ENCODE assay signal across 17 cellular contexts in genomic region chr2:101148777-101149176, GRCh38. TPM values are rescaled to one million over a fixed set of nuclear protein-coding genes. Genes with fewer than 3 reads are reported as not detected.
DNase-seq lines count a peak whose midpoint lies in the region; TF ChIP-seq lines count a peak whose summit lies in the region.
"Had no signal": no experiment of that assay in that cellular context is flagged by ENCODE, and none has a peak within 500 bp of the region (broad histone marks: within the 10 kb centered on the region; RNA-seq: fewer than 3 reads in every experiment).

No MANE protein-coding gene starts in this region.

- in situ Hi-C loops in mammary epithelial cell (cut with MboI; ENCODE audit: low sequenced_read_pairs in 2 of 2), result no loop called here

- H3F3A ChIP-seq in neural progenitor cell (ENCODE audit: low read depth), result peaks cover 27% of the 10 kb centered on the region

- peaks cover 6 to 71% (median 22%) of the 10 kb centered on the region in 11 experiments; a peak in 18 of 22 replicates for H4K20me1 ChIP-seq in BLaER1 treated with 17β-estradiol and CSF1 and Interleukin-3, amounts not matched to agents 10 nM and 100 nM
- H4K20me1 ChIP-seq in mammary epithelial cell (ENCODE audit: insufficient read depth, low read length) (no peaks in the 10 kb centered on the region), neural progenitor cell (ENCODE audit: low read depth) (peaks cover 25% of the 10 kb centered on the region)

- no peaks in the 10 kb centered on the region for H3K9me3 ChIP-seq in BLaER1 treated with 17β-estradiol and CSF1 and Interleukin-3, amounts not matched to agents 10 nM and 100 nM (replicated peaks in 1 of 11)
- no peaks in the 10 kb centered on the region for H3K9me3 ChIP-seq in MG63
- H3K9me3 ChIP-seq in mammary epithelial cell (replicated peaks; ENCODE audit: insufficient read depth, low read length), result no peaks in the 10 kb centered on the region
- H3K9me3 ChIP-seq in neural progenitor cell (ENCODE audit: low read depth), result no peaks in the 10 kb centered on the region
- no peaks in the 10 kb centered on the region for H3K9me3 ChIP-seq in ascending aorta

- peak overlapping the region; percentile 5 to 99 (median 48); a peak in 18 of 22 replicates for H3K4me2 ChIP-seq in BLaER1 treated with 17β-estradiol and CSF1 and Interleukin-3, amounts not matched to agents 10 nM and 100 nM
- peak overlapping the region; percentile 6 for H3K4me2 ChIP-seq in mammary epithelial cell (ENCODE audit: insufficient read depth, low read depth, low read length)
- no peak overlapping the region for H3K4me2 ChIP-seq in neural progenitor cell

- H2AFZ ChIP-seq in mammary epithelial cell (ENCODE audit: low read depth, low read length), result no peak overlapping the region
- no peak overlapping the region for H2AFZ ChIP-seq in neural progenitor cell (replicated peaks)

- dilution Hi-C loops in mammary epithelial cell (cut with HindIII; ENCODE audit: low sequenced_read_pairs), result no loop called here

- H3K27ac ChIP-seq in BLaER1 treated with 17β-estradiol and CSF1 and Interleukin-3, amounts not matched to agents 10 nM and 100 nM, result no peak overlapping the region
- no peak overlapping the region for H3K27ac ChIP-seq in mammary epithelial cell (ENCODE audit: insufficient read depth, low read depth, low read length)
- no peak overlapping the region for H3K27ac ChIP-seq in neural progenitor cell
- H3K27ac ChIP-seq in ascending aorta, result no peak overlapping the region

- TF ChIP-seq CTCF in mammary epithelial cell (conservative IDR thresholded peaks at IDR 0.05 in 1 of 2, IDR thresholded peaks at IDR 0.05 in 1 of 2; ENCODE audit: extremely low read depth in 1 of 2, insufficient read depth in 1 of 2, low read depth in 1 of 2, low read length in 2 of 2) (no peak), neural progenitor cell (IDR thresholded peaks at IDR 0.05) (no peak), mesothelial cell of epicardium (IDR thresholded peaks at IDR 0.05; ENCODE audit: unreplicated experiment) (no peak), ascending aorta (IDR thresholded peaks at IDR 0.05) (no peak)

- intact Hi-C loops in mammary epithelial cell (cut with micrococcal nuclease) (loop anchor here (1.0 kb wide), 1 partner anchor 35 kb away; no protein-coding TSS in a partner anchor), ascending aorta (cut with DNase I) (no loop called here)

- H3K36me3 ChIP-seq in BLaER1 treated with 17β-estradiol and CSF1 and Interleukin-3, amounts not matched to agents 10 nM and 100 nM, result peaks cover 0 to 11% (median 0%) of the 10 kb centered on the region in 11 experiments; a peak in 1 of 22 replicates
- peaks cover 7% of the 10 kb centered on the region for H3K36me3 ChIP-seq in MG63
- no peaks in the 10 kb centered on the region for H3K36me3 ChIP-seq in mammary epithelial cell (ENCODE audit: insufficient read depth, low read length)
- no peaks in the 10 kb centered on the region for H3K36me3 ChIP-seq in neural progenitor cell
- no peaks in the 10 kb centered on the region for H3K36me3 ChIP-seq in ascending aorta

- no peaks in the 10 kb centered on the region for H3K9me3 Mint-ChIP-seq in neural progenitor cell
- no peaks in the 10 kb centered on the region for H3K9me3 Mint-ChIP-seq in mesothelial cell of epicardium
- H3K9me3 Mint-ChIP-seq: activated CD4-positive, alpha-beta memory T cell treated with anti-CD3 and anti-CD28 coated beads for 36 hours; IgD-negative memory B cell had no signal

- peak overlapping the region in 3 of 10 experiments; percentile 70 to 90 (median 87); a peak in 4 of 20 replicates for H3K4me3 ChIP-seq in BLaER1 treated with 17β-estradiol and CSF1 and Interleukin-3, amounts not matched to agents 10 nM and 100 nM
- H3K4me3 ChIP-seq in MG63, result peak overlapping the region; percentile 81
- H3K4me3 ChIP-seq in mammary epithelial cell (replicated peaks in 1 of 3; ENCODE audit: insufficient read depth in 1 of 3, low read depth in 2 of 3, low read length in 3 of 3), result no peak overlapping the region
- no peak overlapping the region for H3K4me3 ChIP-seq in neural progenitor cell
- no peak overlapping the region for H3K4me3 ChIP-seq in ascending aorta

- peak overlapping the region in 2 of 11 experiments; percentile 40 to 85; a peak in 3 of 22 replicates for H3K9ac ChIP-seq in BLaER1 treated with 17β-estradiol and CSF1 and Interleukin-3, amounts not matched to agents 10 nM and 100 nM
- H3K9ac ChIP-seq in mammary epithelial cell (ENCODE audit: insufficient read depth, low read length) (no peak overlapping the region), neural progenitor cell (no peak overlapping the region)

- DNase-seq in MG63, result no peak
- no peak for DNase-seq in mammary epithelial cell
- no peak for DNase-seq in neural progenitor cell (ENCODE audit: low spot score)
- DNase-seq in SIG-M5 treated with dmso at 0.1 percent for 504 hours (lab: John Stamatoyannopoulos, UW; ENCODE audit: unreplicated experiment), result no peak
- no peak for DNase-seq in mesothelial cell of epicardium (ENCODE audit: low spot score in 2 of 2, unreplicated experiment in 2 of 2)
- no peak for DNase-seq in ascending aorta (ENCODE audit: low spot score in 2 of 2)
- DNase-seq in DMS114 treated with DMSO at 0.1 percent for 48 hours (lab: John Stamatoyannopoulos, UW; ENCODE audit: unreplicated experiment), result no peak
- DNase-seq: activated CD4-positive, alpha-beta memory T cell treated with anti-CD3 and anti-CD28 coated beads for 36 hours; activated naive CD4-positive, alpha-beta T cell treated with anti-CD3 and anti-CD28 coated beads, Interleukin-2, amount 50 U/mL, for 16 hours; activated T-cell treated with anti-CD3 and anti-CD28 coated beads, Interleukin-2, amount 50 U/mL, for 1 hour; DMS153; left cardiac atrium; MV-4-11; NCI-H526 treated with DMSO at 0.1 percent for 48 hours; stimulated activated CD4-positive, alpha-beta T cell treated with anti-CD3 and anti-CD28 coated beads, Interleukin-4, amount 100 ng/mL, for 1 hour had no signal

- peaks cover 68% of the 10 kb centered on the region for H3K79me2 ChIP-seq in mammary epithelial cell (ENCODE audit: insufficient read depth, low read length)
- no peaks in the 10 kb centered on the region for H3K79me2 ChIP-seq in neural progenitor cell (ENCODE audit: low read depth)

- no TSS peak for BruUV-seq in mammary epithelial cell (replicated peaks; lab: Mats Ljungman, UMichigan)

- peaks cover 24 to 68% (median 33%) of the 10 kb centered on the region in 10 experiments for H3K4me1 ChIP-seq in BLaER1 treated with 17β-estradiol and CSF1 and Interleukin-3, amounts not matched to agents 10 nM and 100 nM
- peaks cover 32% of the 10 kb centered on the region for H3K4me1 ChIP-seq in mammary epithelial cell (ENCODE audit: insufficient read depth, low read length)
- H3K4me1 ChIP-seq in neural progenitor cell, result peaks cover 11% of the 10 kb centered on the region
- peaks cover 0 to 15% of the 10 kb centered on the region in 2 donors for H3K4me1 ChIP-seq in ascending aorta

- 95% methylated on average over 5 of the region's 5 CpGs for WGBS in mammary epithelial cell (ENCODE audit: low coverage, missing lambda C conversion rate)

- H3K27me3 Mint-ChIP-seq in neural progenitor cell (ENCODE audit: insufficient read depth, low read depth), result peaks cover 19% of the 10 kb centered on the region
- peaks cover 20% of the 10 kb centered on the region for H3K27me3 Mint-ChIP-seq in mesothelial cell of epicardium (ENCODE audit: low read depth)

- peaks cover 26% of the 10 kb centered on the region for H3K4me1 Mint-ChIP-seq in neural progenitor cell
- peaks cover 42% of the 10 kb centered on the region for H3K4me1 Mint-ChIP-seq in mesothelial cell of epicardium

- H3K27ac Mint-ChIP-seq in neural progenitor cell (no peak overlapping the region), mesothelial cell of epicardium (no peak overlapping the region)
- H3K27ac Mint-ChIP-seq: activated CD4-positive, alpha-beta memory T cell treated with anti-CD3 and anti-CD28 coated beads for 36 hours; IgD-negative memory B cell had no signal

- H3K36me3 Mint-ChIP-seq in neural progenitor cell (no peaks in the 10 kb centered on the region), mesothelial cell of epicardium (no peaks in the 10 kb centered on the region)
- H3K36me3 Mint-ChIP-seq: activated CD4-positive, alpha-beta memory T cell treated with anti-CD3 and anti-CD28 coated beads for 36 hours had no signal

- peak overlapping the region; percentile 14 for H3K4me3 Mint-ChIP-seq in neural progenitor cell
- H3K4me3 Mint-ChIP-seq in mesothelial cell of epicardium, result no peak overlapping the region
- H3K4me3 Mint-ChIP-seq: activated CD4-positive, alpha-beta memory T cell treated with anti-CD3 and anti-CD28 coated beads for 36 hours had no signal

- H3K27me3 ChIP-seq in BLaER1 treated with 17β-estradiol and CSF1 and Interleukin-3, amounts not matched to agents 10 nM and 100 nM, result peaks cover 11 to 37% (median 33%) of the 10 kb centered on the region in 11 experiments
- H3K27me3 ChIP-seq in MG63, result no peaks in the 10 kb centered on the region
- no peaks in the 10 kb centered on the region for H3K27me3 ChIP-seq in mammary epithelial cell (ENCODE audit: insufficient read depth, low read length)
- peaks cover 56% of the 10 kb centered on the region for H3K27me3 ChIP-seq in neural progenitor cell
- no peaks in the 10 kb centered on the region for H3K27me3 ChIP-seq in ascending aorta

- CTCF ChIA-PET in mammary epithelial cell (lab: Charles Lee; ENCODE audit: low non-redundant PET), result no interaction called here

RNA-seq across cellular contexts. Expression of gene TBC1D8, which starts 2.4 kb away (rescaled TPM):
- 9.5 and 15.5 TPM in 2 replicates for total RNA-seq in MG63 (2014; rRNA removed; shearing (Covaris generic); ENCODE audit: low replicate concordance)
- total RNA-seq in mammary epithelial cell (10 to 100 TPM in 1 of 2 donors, 1 to 10 TPM in 1; 9.0 to 19.2 TPM), neural progenitor cell (ENCODE audit: low replicate concordance) (3.9 and 4.1 TPM in 2 replicates), mesothelial cell of epicardium (11.5 to 13.1 TPM (median 12.7 TPM) in 3 replicates), ascending aorta (17.8 TPM)
- polyA plus RNA-seq in mammary epithelial cell, result 13.2 TPM
- polyA minus RNA-seq in mammary epithelial cell, result 28.4 TPM
